1 cellular context compared by ENCODE assay signal in genomic region chr19:17765069-17765618, GRCh38.
TF ChIP-seq lines count a peak whose summit lies in the region.

No MANE protein-coding gene starts in this region.

TF ChIP-seq in A549, 52 proteins besides CTCF, POLR2A, EP300 and RAD21 (continued from another document):
- TF ChIP-seq, protein P1, sequence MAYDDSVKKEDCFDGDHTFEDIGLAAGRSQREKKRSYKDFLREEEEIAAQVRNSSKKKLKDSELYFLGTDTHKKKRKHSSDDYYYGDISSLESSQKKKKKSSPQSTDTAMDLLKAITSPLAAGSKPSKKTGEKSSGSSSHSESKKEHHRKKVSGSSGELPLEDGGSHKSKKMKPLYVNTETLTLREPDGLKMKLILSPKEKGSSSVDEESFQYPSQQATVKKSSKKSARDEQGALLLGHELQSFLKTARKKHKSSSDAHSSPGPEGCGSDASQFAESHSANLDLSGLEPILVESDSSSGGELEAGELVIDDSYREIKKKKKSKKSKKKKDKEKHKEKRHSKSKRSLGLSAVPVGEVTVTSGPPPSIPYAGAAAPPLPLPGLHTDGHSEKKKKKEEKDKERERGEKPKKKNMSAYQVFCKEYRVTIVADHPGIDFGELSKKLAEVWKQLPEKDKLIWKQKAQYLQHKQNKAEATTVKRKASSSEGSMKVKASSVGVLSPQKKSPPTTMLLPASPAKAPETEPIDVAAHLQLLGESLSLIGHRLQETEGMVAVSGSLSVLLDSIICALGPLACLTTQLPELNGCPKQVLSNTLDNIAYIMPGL (CRISPR knock-in tag; IDR thresholded peaks at IDR 0.05; ENCODE audit: borderline replicate concordance): no peak
- TF ChIP-seq ZSCAN20 (CRISPR knock-in tag; IDR thresholded peaks at IDR 0.05): no peak
